21 cellular contexts compared by ENCODE assay signal in the genomic region with DNA sequence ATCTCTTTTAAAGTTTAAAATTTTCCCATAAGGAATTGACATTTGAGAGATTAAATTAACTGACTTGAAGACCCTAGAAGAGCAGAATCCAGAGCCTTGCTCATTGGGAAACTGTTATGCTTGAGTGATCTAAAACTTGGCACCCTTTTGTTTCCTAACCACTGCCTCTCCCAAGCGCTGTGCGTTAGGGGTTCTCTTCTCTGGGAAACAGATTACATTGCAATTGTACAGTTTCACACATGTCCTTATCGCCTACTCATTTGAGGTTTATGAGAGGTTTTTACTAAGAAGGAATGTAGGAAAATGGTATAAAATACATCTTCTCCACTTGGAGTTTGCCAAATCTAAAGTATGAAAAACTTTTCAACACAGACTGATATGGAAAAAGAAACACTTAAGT.
"Had no signal": no experiment of that assay in that cellular context is flagged by ENCODE, and none has a peak within 500 bp of the region (broad histone marks: within the 10 kb centered on the region; RNA-seq: fewer than 3 reads in every experiment).

No MANE protein-coding gene starts in this region.

- ATAC-seq: gastrocnemius medialis, left lobe of liver, natural killer cell, pancreas, right lobe of liver had no signal

- DNase-seq: dorsolateral prefrontal cortex; effector CD4-positive, alpha-beta T cell; endodermal cell; foreskin fibroblast; gastrocnemius medialis; head of caudate nucleus; kidney; natural killer cell; pancreas; right lobe of liver; stimulated activated CD4-positive, alpha-beta T cell treated with anti-CD3 and anti-CD28 coated beads, Interleukin-12 subunit alpha, Interleukin-12 subunit beta, amount 100 ng/mL, for 4 hours; stimulated activated CD4-positive, alpha-beta T cell treated with anti-CD3 and anti-CD28 coated beads, Interleukin-1b, Interleukin-23, amount 100 ng/mL, for 48 hours; stimulated activated CD4-positive, alpha-beta T cell treated with anti-CD3 and anti-CD28 coated beads, Interleukin-4, amount 100 ng/mL, for 1 hour; stimulated activated CD8-positive, alpha-beta memory T cell treated with anti-CD3 and anti-CD28 coated beads, Interleukin-4, amount 100 ng/mL, for 48 hours; stimulated activated naive CD4-positive, alpha-beta T cell treated with Interleukin-2 at 50 U/mL for 16 hours; stomach had no signal

- H3K4me3 ChIP-seq: dorsolateral prefrontal cortex, esophagus muscularis mucosa, gastrocnemius medialis, lung, pancreas, right lobe of liver, smooth muscle cell, stomach, thyroid gland had no signal
